43 cellular contexts compared by ENCODE assay signal in the genomic region with DNA sequence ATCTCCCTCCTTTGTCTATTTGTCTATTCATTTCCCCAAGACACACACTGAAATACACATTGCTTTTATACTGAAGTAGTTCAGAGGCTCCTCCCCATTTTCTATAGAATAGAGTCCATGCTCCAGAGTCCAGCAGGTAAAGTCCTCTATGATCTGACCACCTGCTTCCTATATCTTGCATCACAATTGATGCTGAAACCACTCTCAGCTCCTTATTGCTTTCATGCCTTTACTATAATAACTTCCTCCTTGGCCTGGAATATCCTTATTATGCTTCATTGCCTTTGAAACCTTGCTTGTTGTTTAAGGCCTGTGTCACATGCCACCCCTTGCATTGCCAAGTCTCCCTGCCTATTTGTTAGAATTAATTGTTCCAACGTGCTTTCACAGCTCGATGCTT. TPM values are rescaled to one million over a fixed set of nuclear protein-coding genes. Genes with fewer than 3 reads are reported as not detected.
"Had no signal": no experiment of that assay in that cellular context is flagged by ENCODE, and none has a peak within 500 bp of the region (broad histone marks: within the 10 kb centered on the region; RNA-seq: fewer than 3 reads in every experiment).

No MANE protein-coding gene starts in this region.

- H3K27me3 ChIP-seq: adrenal gland, ascending aorta, body of pancreas, brain microvascular endothelial cell, breast epithelium, cardiac muscle cell had no signal

- H3K36me3 Mint-ChIP-seq: activated naive CD4-positive, alpha-beta T cell treated with anti-CD3 and anti-CD28 coated beads, Interleukin-2, amount 10 ng/mL, durations not matched to agents 7 days and 5 days; activated naive CD4-positive, alpha-beta T cell treated with anti-CD3 and anti-CD28 coated beads, Interleukin-2, amount 50 U/mL, for 24 hours; activated naive CD8-positive, alpha-beta T cell; activated naive CD8-positive, alpha-beta T cell treated with anti-CD3 and anti-CD28 coated beads for 36 hours; activated naive CD8-positive, alpha-beta T cell treated with anti-CD3 and anti-CD28 coated beads, Interleukin-2, amount 10 ng/mL, durations not matched to agents 7 days and 5 days; brain had no signal

- ATAC-seq: activated naive CD4-positive, alpha-beta T cell treated with anti-CD3 and anti-CD28 coated beads, Interleukin-2, amount 50 U/mL, for 72 hours; activated naive CD8-positive, alpha-beta T cell treated with anti-CD3 and anti-CD28 coated beads, Interleukin-2, amount 50 U/mL, for 24 hours; activated T-cell treated with anti-CD3 and anti-CD28 coated beads, Interleukin-2, amount 50 U/mL, for 4 hours; activated T-cell treated with anti-CD3 and anti-CD28 coated beads, Interleukin-2, amount 50 U/mL, for 72 hours; activated T-helper 17 cell treated with anti-CD3 and anti-CD28 coated beads, Interleukin-2, amount 50 U/mL, for 72 hours; body of pancreas had no signal

- H3K27ac Mint-ChIP-seq: activated naive CD4-positive, alpha-beta T cell treated with anti-CD3 and anti-CD28 coated beads for 36 hours; activated naive CD4-positive, alpha-beta T cell treated with anti-CD3 and anti-CD28 coated beads, Interleukin-2, amount 10 ng/mL, durations not matched to agents 7 days and 5 days; activated naive CD4-positive, alpha-beta T cell treated with anti-CD3 and anti-CD28 coated beads, Interleukin-2, amount 50 U/mL, for 24 hours; activated naive CD4-positive, alpha-beta T cell treated with anti-CD3 and anti-CD28 coated beads, Interleukin-2, amount 50 U/mL, for 72 hours; activated naive CD8-positive, alpha-beta T cell; activated naive CD8-positive, alpha-beta T cell treated with anti-CD3 and anti-CD28 coated beads for 36 hours; activated naive CD8-positive, alpha-beta T cell treated with anti-CD3 and anti-CD28 coated beads, Interleukin-2, amount 10 ng/mL, durations not matched to agents 7 days and 5 days; activated naive CD8-positive, alpha-beta T cell treated with anti-CD3 and anti-CD28 coated beads, Interleukin-2, amount 50 U/mL, for 24 hours; activated T-cell treated with anti-CD3 and anti-CD28 coated beads, Interleukin-2, amount 50 U/mL, for 24 hours; activated T-cell treated with anti-CD3 and anti-CD28 coated beads, Interleukin-2, amount 50 U/mL, for 72 hours; activated T-helper 1 cell treated with anti-CD3 and anti-CD28 coated beads, Interleukin-12 subunit alpha, Interleukin-12 subunit beta, Interleukin-2, Interleukin-4 antibody, amounts not matched to agents 30 ng/mL and 10 ng/mL and 1 ng/mL, durations not matched to agents 14 hours and 24 hours and 36 hours; activated T-helper 17 cell treated with anti-CD3 and anti-CD28 coated beads, Interleukin-2, amount 50 U/mL, for 72 hours; activated T-helper 2 cell treated with anti-CD3 and anti-CD28 coated beads, Interferon-gamma antibody, Interleukin-2, Interleukin-4, amounts not matched to agents 10 μg/mL and 5 μg/mL and 100 μg/mL, durations not matched to agents 14 hours and 24 hours and 36 hours; brain had no signal

- DNase-seq: activated effector memory CD4-positive, alpha-beta T cell treated with anti-CD3 and anti-CD28 coated beads, Interleukin-2, amount 50 U/mL, for 16 hours; activated effector memory CD4-positive, alpha-beta T cell treated with Interleukin-2 at 50 U/mL for 16 hours; activated gamma-delta T cell; activated gamma-delta T cell treated with Interleukin-2 at 50 U/mL for 16 hours; activated naive CD4-positive, alpha-beta T cell; activated naive CD4-positive, alpha-beta T cell treated with anti-CD3 and anti-CD28 coated beads for 36 hours; activated naive CD4-positive, alpha-beta T cell treated with anti-CD3 and anti-CD28 coated beads, Interleukin-2, amount 10 ng/mL, durations not matched to agents 7 days and 5 days; activated naive CD4-positive, alpha-beta T cell treated with anti-CD3 and anti-CD28 coated beads, Interleukin-2, amount 50 U/mL, for 16 hours; activated naive CD4-positive, alpha-beta T cell treated with Interleukin-2 at 50 U/mL for 16 hours; activated naive CD8-positive, alpha-beta T cell treated with anti-CD3 and anti-CD28 coated beads for 36 hours; activated naive CD8-positive, alpha-beta T cell treated with anti-CD3 and anti-CD28 coated beads, Interleukin-2, amount 10 ng/mL, durations not matched to agents 7 days and 5 days; activated naive CD8-positive, alpha-beta T cell treated with anti-CD3 and anti-CD28 coated beads, Interleukin-2, amount 50 U/mL, for 24 hours; activated T-cell treated with anti-CD3 and anti-CD28 coated beads for 4 hours; activated T-cell treated with anti-CD3 and anti-CD28 coated beads, Interleukin-2, amount 50 U/mL, for 1 hour; activated T-cell treated with anti-CD3 and anti-CD28 coated beads, Interleukin-2, amount 50 U/mL, for 24 hours; activated T-cell treated with anti-CD3 and anti-CD28 coated beads, Interleukin-2, amount 50 U/mL, for 4 hours; activated T-cell treated with anti-CD3 and anti-CD28 coated beads, Interleukin-2, amount 50 U/mL, for 48 hours; activated T-cell treated with anti-CD3 and anti-CD28 coated beads, Interleukin-2, amount 50 U/mL, for 72 hours; adrenal gland; amniotic stem cell; amygdala; anterior cingulate cortex; aorta; body of pancreas; brain microvascular endothelial cell; caudate nucleus; central memory CD4-positive, alpha-beta T cell; cerebellar nuclear complex had no signal

- H3K36me3 ChIP-seq: adrenal gland, ascending aorta, brain microvascular endothelial cell, breast epithelium, cardiac muscle cell had no signal

- H3K27ac ChIP-seq: adrenal gland, ascending aorta, body of pancreas, brain microvascular endothelial cell, breast epithelium, cardiac muscle cell had no signal

- H3K27me3 Mint-ChIP-seq: activated naive CD4-positive, alpha-beta T cell treated with anti-CD3 and anti-CD28 coated beads, Interleukin-2, amount 10 ng/mL, durations not matched to agents 7 days and 5 days; activated naive CD8-positive, alpha-beta T cell treated with anti-CD3 and anti-CD28 coated beads, Interleukin-2, amount 10 ng/mL, durations not matched to agents 7 days and 5 days; brain had no signal

- H3K4me1 ChIP-seq: adrenal gland, ascending aorta, breast epithelium had no signal

- H3K9me3 ChIP-seq: adrenal gland, ascending aorta, body of pancreas, breast epithelium had no signal

- H3K4me3 ChIP-seq: adrenal gland, ascending aorta, body of pancreas, breast epithelium, cardiac muscle cell had no signal

- H3K4me1 Mint-ChIP-seq: activated naive CD4-positive, alpha-beta T cell treated with anti-CD3 and anti-CD28 coated beads, Interleukin-2, amount 10 ng/mL, durations not matched to agents 7 days and 5 days; activated naive CD4-positive, alpha-beta T cell treated with anti-CD3 and anti-CD28 coated beads, Interleukin-2, amount 50 U/mL, for 24 hours; activated naive CD8-positive, alpha-beta T cell treated with anti-CD3 and anti-CD28 coated beads for 36 hours; activated naive CD8-positive, alpha-beta T cell treated with anti-CD3 and anti-CD28 coated beads, Interleukin-2, amount 10 ng/mL, durations not matched to agents 7 days and 5 days; activated naive CD8-positive, alpha-beta T cell treated with anti-CD3 and anti-CD28 coated beads, Interleukin-2, amount 50 U/mL, for 24 hours; activated T-helper 17 cell treated with anti-CD3 and anti-CD28 coated beads, Interleukin-2, amount 50 U/mL, for 72 hours; brain; central memory CD8-positive, alpha-beta T cell had no signal

- H3K4me3 Mint-ChIP-seq: activated naive CD4-positive, alpha-beta T cell treated with anti-CD3 and anti-CD28 coated beads for 36 hours; activated naive CD4-positive, alpha-beta T cell treated with anti-CD3 and anti-CD28 coated beads, Interleukin-2, amount 10 ng/mL, durations not matched to agents 7 days and 5 days; activated naive CD4-positive, alpha-beta T cell treated with anti-CD3 and anti-CD28 coated beads, Interleukin-2, amount 50 U/mL, for 24 hours; activated naive CD8-positive, alpha-beta T cell; activated naive CD8-positive, alpha-beta T cell treated with anti-CD3 and anti-CD28 coated beads for 36 hours; activated naive CD8-positive, alpha-beta T cell treated with anti-CD3 and anti-CD28 coated beads, Interleukin-2, amount 10 ng/mL, durations not matched to agents 7 days and 5 days; activated naive CD8-positive, alpha-beta T cell treated with anti-CD3 and anti-CD28 coated beads, Interleukin-2, amount 50 U/mL, for 24 hours; activated T-cell treated with anti-CD3 and anti-CD28 coated beads, Interleukin-2, amount 50 U/mL, for 24 hours; activated T-cell treated with anti-CD3 and anti-CD28 coated beads, Interleukin-2, amount 50 U/mL, for 4 hours; activated T-cell treated with anti-CD3 and anti-CD28 coated beads, Interleukin-2, amount 50 U/mL, for 72 hours; activated T-helper 1 cell treated with anti-CD3 and anti-CD28 coated beads, Interleukin-12 subunit alpha, Interleukin-12 subunit beta, Interleukin-2, Interleukin-4 antibody, amounts not matched to agents 30 ng/mL and 10 ng/mL and 1 ng/mL, durations not matched to agents 14 hours and 24 hours and 36 hours; activated T-helper 17 cell treated with anti-CD3 and anti-CD28 coated beads, Interleukin-2, amount 50 U/mL, for 72 hours; brain; central memory CD8-positive, alpha-beta T cell had no signal

- H3K9me3 Mint-ChIP-seq: activated naive CD4-positive, alpha-beta T cell treated with anti-CD3 and anti-CD28 coated beads for 36 hours; activated naive CD4-positive, alpha-beta T cell treated with anti-CD3 and anti-CD28 coated beads, Interleukin-2, amount 10 ng/mL, durations not matched to agents 7 days and 5 days; activated naive CD4-positive, alpha-beta T cell treated with anti-CD3 and anti-CD28 coated beads, Interleukin-2, amount 50 U/mL, for 24 hours; activated naive CD4-positive, alpha-beta T cell treated with anti-CD3 and anti-CD28 coated beads, Interleukin-2, amount 50 U/mL, for 72 hours; activated naive CD8-positive, alpha-beta T cell treated with anti-CD3 and anti-CD28 coated beads for 36 hours; activated naive CD8-positive, alpha-beta T cell treated with anti-CD3 and anti-CD28 coated beads, Interleukin-2, amount 10 ng/mL, durations not matched to agents 7 days and 5 days; activated naive CD8-positive, alpha-beta T cell treated with anti-CD3 and anti-CD28 coated beads, Interleukin-2, amount 50 U/mL, for 24 hours; activated T-cell treated with anti-CD3 and anti-CD28 coated beads, Interleukin-2, amount 50 U/mL, for 24 hours; activated T-cell treated with anti-CD3 and anti-CD28 coated beads, Interleukin-2, amount 50 U/mL, for 4 hours; activated T-helper 1 cell treated with anti-CD3 and anti-CD28 coated beads, Interleukin-12 subunit alpha, Interleukin-12 subunit beta, Interleukin-2, Interleukin-4 antibody, amounts not matched to agents 30 ng/mL and 10 ng/mL and 1 ng/mL, durations not matched to agents 14 hours and 24 hours and 36 hours; activated T-helper 2 cell treated with anti-CD3 and anti-CD28 coated beads, Interferon-gamma antibody, Interleukin-2, Interleukin-4, amounts not matched to agents 10 μg/mL and 5 μg/mL and 100 μg/mL, durations not matched to agents 14 hours and 24 hours and 36 hours; central memory CD8-positive, alpha-beta T cell had no signal

RNA-seq across cellular contexts. Expression of gene OR6Q1, which starts 12.6 kb away (rescaled TPM):
- total RNA-seq: activated naive CD4-positive, alpha-beta T cell treated with anti-CD3 and anti-CD28 coated beads for 36 hours; activated naive CD8-positive, alpha-beta T cell treated with anti-CD3 and anti-CD28 coated beads for 36 hours; activated naive CD8-positive, alpha-beta T cell treated with anti-CD3 and anti-CD28 coated beads, Interleukin-2, amount 10 ng/mL, durations not matched to agents 7 days and 5 days; activated T-cell treated with anti-CD3 and anti-CD28 coated beads, Interleukin-2, amount 50 U/mL, for 4 hours; activated T-cell treated with anti-CD3 and anti-CD28 coated beads, Interleukin-2, amount 50 U/mL, for 72 hours; activated T-helper 1 cell treated with anti-CD3 and anti-CD28 coated beads, Interleukin-12 subunit alpha, Interleukin-12 subunit beta, Interleukin-2, Interleukin-4 antibody, amounts not matched to agents 30 ng/mL and 10 ng/mL and 1 ng/mL, durations not matched to agents 14 hours and 24 hours and 36 hours; activated T-helper 2 cell treated with anti-CD3 and anti-CD28 coated beads, Interferon-gamma antibody, Interleukin-2, Interleukin-4, amounts not matched to agents 10 μg/mL and 5 μg/mL and 100 μg/mL, durations not matched to agents 14 hours and 24 hours and 36 hours; adrenal gland; aorta; ascending aorta; astrocyte; body of pancreas; breast epithelium; bronchial epithelial cell; cardiac muscle cell; cardiac septum had no signal
- polyA plus RNA-seq: adipose tissue, adrenal gland, aorta, cardiac muscle cell had no signal

RNA-seq across cellular contexts. Expression of gene OR9Q1, which starts 19.7 kb away (rescaled TPM):
- total RNA-seq: activated naive CD4-positive, alpha-beta T cell treated with anti-CD3 and anti-CD28 coated beads for 36 hours; activated naive CD4-positive, alpha-beta T cell treated with anti-CD3 and anti-CD28 coated beads, Interleukin-2, amount 50 U/mL, for 72 hours; activated naive CD8-positive, alpha-beta T cell treated with anti-CD3 and anti-CD28 coated beads for 36 hours; activated naive CD8-positive, alpha-beta T cell treated with anti-CD3 and anti-CD28 coated beads, Interleukin-2, amount 10 ng/mL, durations not matched to agents 7 days and 5 days; activated T-cell treated with anti-CD3 and anti-CD28 coated beads, Interleukin-2, amount 50 U/mL, for 4 hours; activated T-cell treated with anti-CD3 and anti-CD28 coated beads, Interleukin-2, amount 50 U/mL, for 72 hours; activated T-helper 1 cell treated with anti-CD3 and anti-CD28 coated beads, Interleukin-12 subunit alpha, Interleukin-12 subunit beta, Interleukin-2, Interleukin-4 antibody, amounts not matched to agents 30 ng/mL and 10 ng/mL and 1 ng/mL, durations not matched to agents 14 hours and 24 hours and 36 hours; activated T-helper 2 cell treated with anti-CD3 and anti-CD28 coated beads, Interferon-gamma antibody, Interleukin-2, Interleukin-4, amounts not matched to agents 10 μg/mL and 5 μg/mL and 100 μg/mL, durations not matched to agents 14 hours and 24 hours and 36 hours; adrenal gland; aorta; ascending aorta; astrocyte; body of pancreas; breast epithelium; bronchial epithelial cell; cardiac muscle cell; cardiac septum had no signal
- polyA plus RNA-seq: adrenal gland, aorta, cardiac muscle cell had no signal
